Comparison of ENCODE assay signal across 29 cellular contexts in genomic region chr3:6110451-6110850, GRCh38.
"Had no signal": no experiment of that assay in that cellular context is flagged by ENCODE, and none has a peak within 500 bp of the region (broad histone marks: within the 10 kb centered on the region; RNA-seq: fewer than 3 reads in every experiment).

No MANE protein-coding gene starts in this region.

- H3K4me3 ChIP-seq: Peyer's patch, SJSA1 had no signal

- H3K9ac ChIP-seq: SK-N-SH had no signal

- H3K27me3 ChIP-seq: Peyer's patch, SJSA1 had no signal

- ATAC-seq: PC-3 had no signal

- H3K4me2 ChIP-seq: SK-N-SH had no signal

- H3K4me1 ChIP-seq: Peyer's patch, SJSA1 had no signal

- H3K27ac ChIP-seq: Peyer's patch, SJSA1 had no signal

- H3K36me3 ChIP-seq: Peyer's patch, SJSA1 had no signal

- DNase-seq: MM.1S, MV-4-11, NCI-H1092, NCI-H1105, NCI-H1417 treated with DMSO at 0.1 percent for 48 hours, NCI-H1436 treated with DMSO at 0.1 percent for 48 hours, NCI-H1694 treated with DMSO at 0.1 percent for 48 hours, NCI-H187 treated with DMSO at 0.1 percent for 48 hours, NCI-H2029, NCI-H2081, NCI-H2171 treated with DMSO at 0.1 percent for 48 hours, NCI-H2227 treated with DMSO at 0.1 percent for 48 hours, NCI-H345, NCI-H446, NCI-H524, NCI-H526, NCI-H69, NCI-H748 treated with DMSO at 0.1 percent for 48 hours, NCI-H82, OCI-M1, PC-3, Peyer's patch, Right ventricle myocardium superior, RPMI8226, SHP77 treated with DMSO at 0.1 percent for 48 hours, SK-N-SH, SW 1271, T-helper 1 cell had no signal

- H3K9me3 ChIP-seq: Peyer's patch, SJSA1, SK-N-SH had no signal
